Comparison of ENCODE assay signal across 27 cellular contexts in the genomic region with DNA sequence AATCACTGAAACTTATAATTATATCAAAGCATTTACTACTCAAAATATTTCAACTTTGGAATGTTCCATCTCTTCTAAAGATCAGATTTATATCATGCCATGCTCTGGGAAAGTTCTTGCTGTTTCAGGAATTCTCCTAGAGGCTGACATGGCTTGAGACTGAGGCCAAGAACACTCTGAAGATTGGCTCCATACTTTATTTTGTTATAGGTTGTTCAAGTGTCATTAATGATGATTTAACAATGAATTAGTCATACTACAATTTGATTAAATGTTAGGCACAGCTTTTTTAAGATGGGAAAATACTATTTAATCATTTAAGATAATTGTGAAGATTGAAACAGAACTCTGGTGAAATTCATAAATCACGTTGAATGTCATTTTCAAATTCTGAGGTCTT.
"Had no signal": no experiment of that assay in that cellular context is flagged by ENCODE, and none has a peak within 500 bp of the region (broad histone marks: within the 10 kb centered on the region; RNA-seq: fewer than 3 reads in every experiment).

No MANE protein-coding gene starts in this region.

- H3K4me1 Mint-ChIP-seq: naive thymus-derived CD8-positive, alpha-beta T cell; stimulated activated memory B cell treated with anti-CD40 and anti-IgM and Interleukin-4, amounts not matched to agents 10 μg/mL and 1 μg/mL and 100 μg/mL, for 72 hours had no signal

- H3K9me3 Mint-ChIP-seq: nephron progenitor cell, type B pancreatic cell had no signal

- H3K27ac Mint-ChIP-seq: dendritic cell treated with granulocyte-macrophage colony-stimulating factor and Interleukin-4, amounts not matched to agents 40 ng/mL and 50 ng/mL, for 4 days; endodermal cell; naive thymus-derived CD8-positive, alpha-beta T cell; nephron progenitor cell; stimulated activated memory B cell treated with anti-CD40 and anti-IgM and Interleukin-4, amounts not matched to agents 10 μg/mL and 1 μg/mL and 100 μg/mL, for 72 hours; type B pancreatic cell had no signal

- H3K27me3 Mint-ChIP-seq: dendritic cell treated with granulocyte-macrophage colony-stimulating factor and Interleukin-4, amounts not matched to agents 40 ng/mL and 50 ng/mL, for 4 days; stimulated activated memory B cell treated with anti-CD40 and anti-IgM and Interleukin-4, amounts not matched to agents 10 μg/mL and 1 μg/mL and 100 μg/mL, for 72 hours; type B pancreatic cell had no signal

- DNase-seq: colonic mucosa; effector CD8-positive, alpha-beta T cell; endodermal cell; foreskin keratinocyte; heart left ventricle; left cardiac atrium; left ventricle myocardium superior; lower lobe of right lung; naive thymus-derived CD8-positive, alpha-beta T cell; nephron progenitor cell; nucleus accumbens; spleen; stimulated activated CD4-positive, alpha-beta T cell treated with anti-CD3 and anti-CD28 coated beads, Interleukin-4, amount 100 ng/mL, for 4 hours; stimulated activated naive CD8-positive, alpha-beta T cell treated with anti-CD3 and anti-CD28 coated beads, Interleukin-15, Interleukin-2, amounts not matched to agents 100 U/mL and 50 U/mL, for 24 hours; substantia nigra; testis; tibial artery had no signal

- H3K27me3 ChIP-seq: colonic mucosa, foreskin keratinocyte, gastroesophageal sphincter, heart left ventricle, hepatocyte, right atrium auricular region, spleen, testis, tibial artery had no signal

- H2AFZ ChIP-seq: hepatocyte had no signal

- H3K4me3 ChIP-seq: colonic mucosa, gastroesophageal sphincter, heart left ventricle, hepatocyte, lower lobe of right lung, prostate gland, right atrium auricular region, spleen, testis, tibial artery had no signal

- H3K27ac ChIP-seq: colonic mucosa, epithelial cell of prostate, foreskin keratinocyte, gastroesophageal sphincter, heart left ventricle, hepatocyte, lower lobe of right lung, prostate gland, right atrium auricular region, spleen, testis, tibial artery had no signal

- H3K4me2 ChIP-seq: hepatocyte had no signal

- H3K79me2 ChIP-seq: hepatocyte had no signal

- H3K36me3 Mint-ChIP-seq: naive thymus-derived CD8-positive, alpha-beta T cell; stimulated activated memory B cell treated with anti-CD40 and anti-IgM and Interleukin-4, amounts not matched to agents 10 μg/mL and 1 μg/mL and 100 μg/mL, for 72 hours; type B pancreatic cell had no signal

- H3K9me3 ChIP-seq: colonic mucosa, gastroesophageal sphincter, lower lobe of right lung, prostate gland, right atrium auricular region, testis, tibial artery had no signal

- H3K4me3 Mint-ChIP-seq: dendritic cell treated with granulocyte-macrophage colony-stimulating factor and Interleukin-4, amounts not matched to agents 40 ng/mL and 50 ng/mL, for 4 days; endodermal cell; naive thymus-derived CD8-positive, alpha-beta T cell; nephron progenitor cell; stimulated activated memory B cell treated with anti-CD40 and anti-IgM and Interleukin-4, amounts not matched to agents 10 μg/mL and 1 μg/mL and 100 μg/mL, for 72 hours; type B pancreatic cell had no signal

- ATAC-seq: esophagus mucosa; foreskin keratinocyte; gastroesophageal sphincter; heart left ventricle; left cardiac atrium; left ventricle myocardium superior; lower lobe of right lung; naive thymus-derived CD8-positive, alpha-beta T cell; sciatic nerve; stimulated activated memory B cell treated with anti-CD40 and anti-IgM and Interleukin-4, amounts not matched to agents 10 μg/mL and 1 μg/mL and 100 μg/mL, for 72 hours; stimulated activated naive CD8-positive, alpha-beta T cell treated with anti-CD3 and anti-CD28 coated beads, Interleukin-15, Interleukin-2, amounts not matched to agents 100 U/mL and 50 U/mL, for 24 hours had no signal

- H3K36me3 ChIP-seq: colonic mucosa, gastroesophageal sphincter, heart left ventricle, lower lobe of right lung, prostate gland, right atrium auricular region, spleen, tibial artery had no signal

- H3K4me1 ChIP-seq: colonic mucosa, foreskin keratinocyte, gastroesophageal sphincter, heart left ventricle, lower lobe of right lung, prostate gland, right atrium auricular region, spleen, testis, tibial artery had no signal
